Comparison of ENCODE assay signal across 10 cellular contexts in the genomic region with DNA sequence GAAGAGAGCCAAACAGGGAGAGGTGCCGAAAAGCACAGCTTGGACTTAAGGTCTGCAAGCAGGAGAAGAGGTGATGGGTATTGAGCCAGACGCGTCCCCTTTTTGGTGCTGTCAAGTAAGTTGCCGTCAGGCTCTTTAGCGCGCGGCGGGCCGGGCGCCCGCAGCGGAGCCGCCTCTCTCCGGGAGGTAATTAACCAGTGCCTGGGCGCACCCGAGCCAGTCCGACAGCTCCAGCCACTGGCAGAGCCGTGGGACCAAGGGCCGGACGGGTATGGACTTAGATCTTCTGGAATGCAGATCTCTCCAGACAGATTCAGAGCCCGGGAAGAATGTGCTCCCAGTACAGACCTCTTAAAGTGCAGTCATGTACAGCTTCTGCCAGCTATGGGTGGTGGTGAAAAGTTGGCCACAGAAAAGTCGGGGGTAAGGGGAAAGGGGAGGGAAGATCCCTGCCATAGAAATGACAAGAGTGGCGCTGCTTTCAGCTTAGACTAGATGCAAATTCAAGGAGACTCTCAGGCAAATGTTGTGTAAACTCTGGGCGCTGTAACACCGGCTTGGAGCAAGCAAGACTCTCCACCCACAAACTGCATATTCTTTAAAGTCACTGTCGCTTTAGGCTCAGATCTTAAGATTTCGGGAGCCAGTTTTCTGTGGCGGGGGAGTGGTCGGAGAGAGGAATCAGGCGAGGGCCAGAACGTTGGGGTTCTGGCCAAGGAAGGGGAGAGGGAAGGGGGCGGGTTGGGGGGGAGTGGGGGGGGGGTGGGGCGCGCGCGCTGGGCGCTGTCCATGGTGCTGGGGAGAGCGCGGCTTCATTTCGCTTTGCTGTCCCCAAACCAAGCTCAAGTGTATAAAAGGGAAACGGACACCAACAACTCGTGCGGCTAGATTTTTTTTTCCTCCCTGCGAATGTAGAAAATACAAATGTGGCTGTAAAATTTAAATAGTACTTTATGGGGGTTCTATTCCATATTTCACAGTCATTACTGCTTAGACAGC. TPM values are rescaled to one million over a fixed set of nuclear protein-coding genes. Genes with fewer than 3 reads are reported as not detected.
DNase-seq lines count a peak whose midpoint lies in the region; ATAC-seq and TF ChIP-seq lines count a peak whose summit lies in the region.
"Had no signal": no experiment of that assay in that cellular context is flagged by ENCODE, and none has a peak within 500 bp of the region (broad histone marks: within the 10 kb centered on the region; RNA-seq: fewer than 3 reads in every experiment).

No MANE protein-coding gene starts in this region.

- no peaks in the 10 kb centered on the region for H3K9me3 Mint-ChIP-seq in activated CD8-positive, alpha-beta T cell treated with anti-CD3 and anti-CD28 coated beads, Interleukin-2, amount 10 ng/mL, durations not matched to agents 7 days and 5 days (ENCODE audit: insufficient read depth)
- H3K9me3 Mint-ChIP-seq: dendritic cell treated with granulocyte-macrophage colony-stimulating factor and Interleukin-4, amounts not matched to agents 40 ng/mL and 50 ng/mL, for 4 days had no signal

- no peak overlapping the region for H3K27ac ChIP-seq in HUES64 (ENCODE audit: low read depth, low read length)
- H3K27ac ChIP-seq in body of pancreas: no peak overlapping the region

- no peaks in the 10 kb centered on the region for H3K36me3 ChIP-seq in HUES64 (ENCODE audit: insufficient read depth, low read length)
- H3K36me3 ChIP-seq in body of pancreas (replicated peaks in 1 of 2; ENCODE audit: insufficient read depth in 1 of 2, low read depth in 2 of 2): no peaks in the 10 kb centered on the region
- H3K36me3 ChIP-seq in mucosa of descending colon (ENCODE audit: low read depth): no peaks in the 10 kb centered on the region

- H3K4me3 ChIP-seq in HUES64 (ENCODE audit: low read length) (peak overlapping the region; percentile 29), body of pancreas (no peak overlapping the region), mucosa of descending colon (no peak overlapping the region)

- H3K27me3 Mint-ChIP-seq in activated CD8-positive, alpha-beta T cell treated with anti-CD3 and anti-CD28 coated beads, Interleukin-2, amount 10 ng/mL, durations not matched to agents 7 days and 5 days (ENCODE audit: low read depth): peaks cover 70% of the 10 kb centered on the region

- no peak overlapping the region for H3K4me3 Mint-ChIP-seq in activated CD8-positive, alpha-beta T cell treated with anti-CD3 and anti-CD28 coated beads, Interleukin-2, amount 10 ng/mL, durations not matched to agents 7 days and 5 days
- H3K4me3 Mint-ChIP-seq: dendritic cell treated with granulocyte-macrophage colony-stimulating factor and Interleukin-4, amounts not matched to agents 40 ng/mL and 50 ng/mL, for 4 days had no signal

- ATAC-seq in body of pancreas: peak; percentile 38
- peak; percentile 58 for ATAC-seq in mucosa of descending colon
- ATAC-seq in HG03196 (IDR thresholded peaks at IDR 0.05; ENCODE audit: unreplicated experiment): no peak
- ATAC-seq in activated CD8-positive, alpha-beta T cell treated with anti-CD3 and anti-CD28 coated beads, Interleukin-2, amount 10 ng/mL, durations not matched to agents 7 days and 5 days: no peak

- in situ Hi-C loops in Caki2 (cut with HindIII; ENCODE audit: low pct_unique_long_range_greater_than_20kb, low sequenced_read_pairs): no loop called here

- no peak overlapping the region for H3K9ac ChIP-seq in HUES64 (ENCODE audit: low read depth, low read length)

- peaks cover 10% of the 10 kb centered on the region for H3K4me1 Mint-ChIP-seq in activated CD8-positive, alpha-beta T cell treated with anti-CD3 and anti-CD28 coated beads, Interleukin-2, amount 10 ng/mL, durations not matched to agents 7 days and 5 days (ENCODE audit: low read depth)

- WGBS in HUES64: 1% methylated on average over 35 of the region's 44 CpGs
- 4 to 9% methylated on average over 38 to 41 of the region's 44 CpGs for WGBS in body of pancreas, 2 donors

- no peaks in the 10 kb centered on the region for H3K36me3 Mint-ChIP-seq in activated CD8-positive, alpha-beta T cell treated with anti-CD3 and anti-CD28 coated beads, Interleukin-2, amount 10 ng/mL, durations not matched to agents 7 days and 5 days (ENCODE audit: low read depth)

- no peak for TF ChIP-seq CTCF in body of pancreas (IDR thresholded peaks at IDR 0.05)
- TF ChIP-seq CTCF in mucosa of descending colon (IDR thresholded peaks at IDR 0.05): no peak

- CTCF ChIA-PET in activated CD8-positive, alpha-beta T cell treated with anti-CD3 and anti-CD28 coated beads, Interleukin-2, amount 10 ng/mL, durations not matched to agents 7 days and 5 days (lab: Charles Lee): interaction anchor here (0.6 to 1.6 kb wide), 4 partner anchors 9 to 189 kb away, joined by 3 to 5 read pairs (median 3); no protein-coding TSS in a partner anchor

- POLR2A ChIA-PET in activated CD8-positive, alpha-beta T cell treated with anti-CD3 and anti-CD28 coated beads, Interleukin-2, amount 10 ng/mL, durations not matched to agents 7 days and 5 days (lab: Charles Lee): no interaction called here

- intact Hi-C loops in body of pancreas (cut with DNase I) (no loop called here), mucosa of descending colon (cut with DNase I, micrococcal nuclease) (loop anchor here in 1 of 2 donors (10.0 kb wide), 1 partner anchor 193 kb away; no protein-coding TSS in a partner anchor)

- no peak overlapping the region for H3K27ac Mint-ChIP-seq in activated CD8-positive, alpha-beta T cell treated with anti-CD3 and anti-CD28 coated beads, Interleukin-2, amount 10 ng/mL, durations not matched to agents 7 days and 5 days
- H3K27ac Mint-ChIP-seq: dendritic cell treated with granulocyte-macrophage colony-stimulating factor and Interleukin-4, amounts not matched to agents 40 ng/mL and 50 ng/mL, for 4 days had no signal

- TF ChIP-seq POLR2A in body of pancreas (IDR thresholded peaks at IDR 0.05): no peak

- peaks cover 100% of the 10 kb centered on the region for H3K27me3 ChIP-seq in HUES64 (ENCODE audit: insufficient read depth, low read length)
- peaks cover 0 to 52% of the 10 kb centered on the region in 2 donors for H3K27me3 ChIP-seq in body of pancreas

- DNase-seq in Caki2 (ENCODE audit: low read depth) (peak; percentile 23), body of pancreas (peak in 1 of 4 donors; percentile 40), mucosa of descending colon (peak in 2 of 3 donors; percentile 34 to 44), RKO (ENCODE audit: low spot score) (no peak), NCI-H446 treated with DMSO at 0.1 percent for 48 hours (lab: John Stamatoyannopoulos, UW) (no peak)
- no peak for DNase-seq in activated CD8-positive, alpha-beta T cell treated with anti-CD3 and anti-CD28 coated beads, Interleukin-2, amount 10 ng/mL, durations not matched to agents 7 days and 5 days
- DNase-seq: stimulated activated CD4-positive, alpha-beta T cell treated with anti-CD3 and anti-CD28 coated beads, Interleukin-4, amount 100 ng/mL, for 4 hours had no signal

- H3K4me1 ChIP-seq in HUES64 (ENCODE audit: insufficient read depth, low read length) (peaks cover 30% of the 10 kb centered on the region), body of pancreas (peaks cover 7% of the 10 kb centered on the region), mucosa of descending colon (ENCODE audit: low read depth) (no peaks in the 10 kb centered on the region)

- H3K9me3 ChIP-seq in HUES64 (ENCODE audit: insufficient read depth, low read depth, low read length) (no peaks in the 10 kb centered on the region), body of pancreas (no peaks in the 10 kb centered on the region), mucosa of descending colon (no peaks in the 10 kb centered on the region)

RNA-seq across cellular contexts. Expression of gene NR2F1, which starts 29.2 kb away (rescaled TPM):
- 0.37 TPM in 1 of 2 replicates, not detected in the other for total RNA-seq in Caki2 (2014; rRNA removed; shearing (Covaris generic); ENCODE audit: low replicate concordance)
- polyA plus RNA-seq in HUES64 (2013, experiment 1 of 2): 24.5 TPM
- polyA plus RNA-seq in HUES64 (2013, experiment 2 of 2): 47.7 TPM
- total RNA-seq in body of pancreas (10 to 100 TPM; 16.9 to 33.0 TPM), mucosa of descending colon (1 to 10 TPM; 2.3 to 9.1 (median 6.2) TPM)
- not detected for total RNA-seq in activated CD8-positive, alpha-beta T cell treated with anti-CD3 and anti-CD28 coated beads, Interleukin-2, amount 10 ng/mL, durations not matched to agents 7 days and 5 days

RNA-seq across cellular contexts. Expression of gene NR2F1-AS1, which starts 31.2 kb away (rescaled TPM):
- 0.67 TPM in 1 of 2 replicates, not detected in the other for total RNA-seq in Caki2 (2014; rRNA removed; shearing (Covaris generic); ENCODE audit: low replicate concordance)
- 3.7 TPM for polyA plus RNA-seq in HUES64 (2013, experiment 1 of 2)
- 8.7 TPM for polyA plus RNA-seq in HUES64 (2013, experiment 2 of 2)
- total RNA-seq in body of pancreas (1 to 10 TPM; 4.9 to 5.3 TPM), mucosa of descending colon (1 to 10 TPM; 1.5 to 5.7 (median 2.2) TPM)
- total RNA-seq in activated CD8-positive, alpha-beta T cell treated with anti-CD3 and anti-CD28 coated beads, Interleukin-2, amount 10 ng/mL, durations not matched to agents 7 days and 5 days: not detected

Comparison
In these comparisons a context has a peak if more than half of its experiments do, and no peak if none do; other contexts are left out.
1. DNase-seq: peak in Caki2 (single experiment) and mucosa of descending colon (2 of 3); none in RKO (single experiment), NCI-H446 treated with DMSO at 0.1 percent for 48 hours (single experiment) and activated CD8-positive, alpha-beta T cell treated with anti-CD3 and anti-CD28 coated beads, Interleukin-2, amount 10 ng/mL, durations not matched to agents 7 days and 5 days (single experiment).
2. ATAC-seq: peak in body of pancreas (single experiment) and mucosa of descending colon (single experiment); none in HG03196 (single experiment) and activated CD8-positive, alpha-beta T cell treated with anti-CD3 and anti-CD28 coated beads, Interleukin-2, amount 10 ng/mL, durations not matched to agents 7 days and 5 days (single experiment).